Comparison of ENCODE assay signal across 12 cellular contexts in the genomic region with DNA sequence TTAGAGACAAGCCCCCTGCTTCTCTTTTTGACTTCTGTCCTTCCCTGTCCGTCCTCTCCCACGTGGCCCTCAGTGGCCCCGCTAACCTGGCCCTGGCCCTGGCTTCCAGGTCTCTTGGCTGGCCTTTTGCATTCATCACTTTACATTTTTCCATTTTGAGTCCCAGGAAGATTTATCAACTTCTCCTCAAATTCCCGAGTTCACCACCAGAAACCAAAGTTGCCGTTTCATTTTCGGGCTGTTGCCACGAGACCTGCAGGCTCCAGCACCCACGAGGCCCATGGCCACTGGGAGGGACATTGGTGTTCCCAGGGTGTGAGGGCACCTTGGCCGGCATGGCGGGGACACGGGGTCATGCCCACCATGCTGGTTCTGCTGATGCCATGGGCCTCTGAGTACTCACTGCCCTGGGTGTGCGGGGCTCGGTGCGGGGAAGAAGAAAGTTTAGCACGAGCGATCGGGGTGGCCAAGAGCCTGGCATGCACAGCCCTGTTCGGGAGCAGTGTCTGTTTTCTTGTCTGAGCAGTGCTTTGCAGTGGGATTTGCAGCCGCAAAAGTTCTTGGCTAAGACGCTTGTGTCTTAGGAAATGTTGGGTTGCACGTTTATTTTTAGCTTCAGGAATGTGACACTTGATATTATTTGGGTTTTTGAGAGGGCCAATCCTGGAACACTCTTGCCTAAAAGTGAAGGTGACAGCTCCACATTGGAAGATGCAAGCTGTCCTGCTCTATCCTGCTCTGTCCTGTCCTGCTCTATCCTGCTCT. TPM values are rescaled to one million over a fixed set of nuclear protein-coding genes. Genes with fewer than 3 reads are reported as not detected.
DNase-seq lines count a peak whose midpoint lies in the region; ATAC-seq and TF ChIP-seq lines count a peak whose summit lies in the region.
"Had no signal": no experiment of that assay in that cellular context is flagged by ENCODE, and none has a peak within 500 bp of the region (broad histone marks: within the 10 kb centered on the region; RNA-seq: fewer than 3 reads in every experiment).

No MANE protein-coding gene starts in this region.

- H3K56ac ChIP-seq in H9 (ENCODE audit: insufficient read length, low read depth, low read length) = no peak overlapping the region

- H3K4me2 ChIP-seq in BLaER1 treated with 17β-estradiol and CSF1 and Interleukin-3, amounts not matched to agents 10 nM and 100 nM = peak overlapping the region in 9 of 11 experiments; percentile 10 to 65 (median 28); a peak in 13 of 22 replicates
- peak overlapping the region; percentile 70 for H3K4me2 ChIP-seq in skeletal muscle satellite cell (ENCODE audit: low read length)
- no peak overlapping the region for H3K4me2 ChIP-seq in H9 (ENCODE audit: insufficient read depth, insufficient read length, low read length)

- 0 out of 22 replicates have a peak overlapping the region, but pooled peaks of 1 of the 11 experiments have one; percentile 12 for H3K9ac ChIP-seq in BLaER1 treated with 17β-estradiol and CSF1 and Interleukin-3, amounts not matched to agents 10 nM and 100 nM
- H3K9ac ChIP-seq in skeletal muscle satellite cell (ENCODE audit: low read depth, low read length) (peak overlapping the region; percentile 62), H9 (ENCODE audit: extremely low read depth, insufficient read length, low read length) (no peak overlapping the region), colonic mucosa (ENCODE audit: low read depth in 2 of 2, low read length in 2 of 2) (no peak overlapping the region)

- no peak for ATAC-seq in GM21528 (IDR thresholded peaks at IDR 0.05; ENCODE audit: low FRiP score, unreplicated experiment)

- WGBS in H9 (ENCODE audit: extremely low coverage, insufficient read length, low lambda C conversion rate) = no CpG with 5 or more reads among the region's 21 CpGs

- H3K18ac ChIP-seq in H9 (ENCODE audit: insufficient read length, low read depth, low read length) = no peak overlapping the region

- DNase-seq in right atrium auricular region (ENCODE audit: low spot score) (no peak), ureter (ENCODE audit: low spot score) (no peak), H9 (no peak), colonic mucosa (no peak)
- DNase-seq: OCI-M1 had no signal

- no peak overlapping the region for H3K4ac ChIP-seq in H9 (ENCODE audit: low read depth, low read length)

- peak overlapping the region in 1 of 3 experiments; percentile 6; a peak in 2 of 7 replicates for H3K27ac Mint-ChIP-seq in H9
- H3K27ac Mint-ChIP-seq: T-helper 1 cell treated with Interleukin-12 subunit alpha and Interleukin-12 subunit beta and Interleukin-4 antibody, amounts not matched to agents 30 μg/mL and 1 μg/mL, for 36 hours had no signal

- H3K27ac ChIP-seq in BLaER1 treated with 17β-estradiol and CSF1 and Interleukin-3, amounts not matched to agents 10 nM and 100 nM = no peak overlapping the region
- peak overlapping the region; percentile 29 for H3K27ac ChIP-seq in cingulate gyrus (ENCODE audit: low read depth, low read length)
- peak overlapping the region; percentile 68 to 80 for H3K27ac ChIP-seq in right atrium auricular region
- no peak overlapping the region for H3K27ac ChIP-seq in H9 (ENCODE audit: insufficient read length, low read depth, low read length)
- no peak overlapping the region for H3K27ac ChIP-seq in colonic mucosa
- H3K27ac ChIP-seq: C4-2B, right lobe of liver had no signal

- intact Hi-C loops in colonic mucosa (cut with DNase I) = no loop called here

- H3K4me1 ChIP-seq in BLaER1 treated with 17β-estradiol and CSF1 and Interleukin-3, amounts not matched to agents 10 nM and 100 nM = peaks cover 39 to 68% (median 56%) of the 10 kb centered on the region in 10 experiments
- H3K4me1 ChIP-seq in right atrium auricular region = peaks cover 0 to 62% of the 10 kb centered on the region in 2 donors
- peaks cover 40% of the 10 kb centered on the region for H3K4me1 ChIP-seq in skeletal muscle satellite cell (ENCODE audit: control insufficient read depth, insufficient read depth, low read length)
- H3K4me1 ChIP-seq in H9 (ENCODE audit: insufficient read depth, low read length) = no peaks in the 10 kb centered on the region; the same call in 1 of the 2 replicates
- H3K4me1 ChIP-seq in colonic mucosa = no peaks in the 10 kb centered on the region
- H3K4me1 ChIP-seq: right lobe of liver had no signal

- no peak overlapping the region for H2AK5ac ChIP-seq in H9 (ENCODE audit: insufficient read length, low read length)

- no peak overlapping the region for H4K8ac ChIP-seq in H9 (replicated peaks; ENCODE audit: insufficient read length, low read depth, low read length)

- no peaks in the 10 kb centered on the region for H3K79me2 ChIP-seq in H9 (ENCODE audit: insufficient read depth, low read length)

- no peak overlapping the region for H3K23ac ChIP-seq in H9 (ENCODE audit: insufficient read length, low read depth, low read length)

- H3K9me3 Mint-ChIP-seq in H9 = peaks cover 6 to 11% of the 10 kb centered on the region in 2 experiments

- no peak overlapping the region for H2BK20ac ChIP-seq in H9 (ENCODE audit: low read depth, low read length, poor library complexity, severe bottlenecking)

- H3K79me1 ChIP-seq in H9 (ENCODE audit: insufficient read depth, low read depth, low read length, poor library complexity, severe bottlenecking) = no peaks in the 10 kb centered on the region

- no peak overlapping the region for H3T11ph ChIP-seq in H9 (ENCODE audit: low read length)

- TF ChIP-seq CTCF in right atrium auricular region (IDR thresholded peaks at IDR 0.05) = no peak
- TF ChIP-seq CTCF in H9 (conservative IDR thresholded peaks at IDR 0.05) = no peak
- no peak for TF ChIP-seq CTCF in colonic mucosa (IDR thresholded peaks at IDR 0.05)

- peaks cover 0 to 26% (median 0%) of the 10 kb centered on the region in 11 experiments; a peak in 6 of 22 replicates for H4K20me1 ChIP-seq in BLaER1 treated with 17β-estradiol and CSF1 and Interleukin-3, amounts not matched to agents 10 nM and 100 nM
- no peaks in the 10 kb centered on the region for H4K20me1 ChIP-seq in H9 (ENCODE audit: control insufficient read depth, insufficient read depth, insufficient read length)

- peaks cover 29 to 40% of the 10 kb centered on the region in 2 experiments for H3K4me1 Mint-ChIP-seq in H9

- H3K14ac ChIP-seq in H9 (ENCODE audit: insufficient read depth, low read length) = no peak overlapping the region

- peaks cover 26 to 41% (median 38%) of the 10 kb centered on the region in 11 experiments for H3K9me3 ChIP-seq in BLaER1 treated with 17β-estradiol and CSF1 and Interleukin-3, amounts not matched to agents 10 nM and 100 nM (replicated peaks in 1 of 11)
- H3K9me3 ChIP-seq in right atrium auricular region = peaks cover 0 to 12% of the 10 kb centered on the region in 2 donors
- H3K9me3 ChIP-seq in skeletal muscle satellite cell (replicated peaks; ENCODE audit: low read length) = peaks cover 6% of the 10 kb centered on the region
- no peaks in the 10 kb centered on the region for H3K9me3 ChIP-seq in H9 (ENCODE audit: control insufficient read depth, low read depth, low read length)
- H3K9me3 ChIP-seq in colonic mucosa = no peaks in the 10 kb centered on the region
- H3K9me3 ChIP-seq: right lobe of liver had no signal

- H3K23me2 ChIP-seq in H9 (ENCODE audit: insufficient read length, low read depth, low read length, poor library complexity, severe bottlenecking) = no peaks in the 10 kb centered on the region

- no peak overlapping the region for H2BK5ac ChIP-seq in H9 (ENCODE audit: insufficient read length, low read length)

- peaks cover 0 to 38% (median 0%) of the 10 kb centered on the region in 11 experiments; a peak in 7 of 22 replicates for H3K27me3 ChIP-seq in BLaER1 treated with 17β-estradiol and CSF1 and Interleukin-3, amounts not matched to agents 10 nM and 100 nM
- no peaks in the 10 kb centered on the region for H3K27me3 ChIP-seq in right atrium auricular region
- no peaks in the 10 kb centered on the region for H3K27me3 ChIP-seq in skeletal muscle satellite cell (ENCODE audit: control insufficient read depth, insufficient read depth, low read length)
- no peaks in the 10 kb centered on the region for H3K27me3 ChIP-seq in H9 (ENCODE audit: insufficient read depth, low read length)
- peaks cover 6% of the 10 kb centered on the region for H3K27me3 ChIP-seq in colonic mucosa
- H3K27me3 ChIP-seq: right lobe of liver had no signal

- H3K27me3 Mint-ChIP-seq in H9 (ENCODE audit: low read depth) = peaks cover 16% of the 10 kb centered on the region

- H2BK15ac ChIP-seq in H9 (ENCODE audit: low read depth, low read length) = no peak overlapping the region

- no peak overlapping the region for H4K5ac ChIP-seq in H9 (ENCODE audit: insufficient read length, low read depth, low read length)

- H4K91ac ChIP-seq in H9 (ENCODE audit: insufficient read length, low read depth, low read length) = no peak overlapping the region

- no peak overlapping the region for H2BK12ac ChIP-seq in H9 (ENCODE audit: insufficient read length, low read depth, low read length)

- H2AFZ ChIP-seq in H9 (ENCODE audit: low read length) = no peak overlapping the region

- peak overlapping the region in 1 of 2 experiments; percentile 8; a peak in 1 of 5 replicates for H3K4me3 Mint-ChIP-seq in H9
- H3K4me3 Mint-ChIP-seq: T-helper 1 cell treated with Interleukin-12 subunit alpha and Interleukin-12 subunit beta and Interleukin-4 antibody, amounts not matched to agents 30 μg/mL and 1 μg/mL, for 36 hours had no signal

- H2BK120ac ChIP-seq in H9 (ENCODE audit: low read depth, low read length, poor library complexity, severe bottlenecking) = no peak overlapping the region

- peaks cover 0 to 6% (median 0%) of the 10 kb centered on the region in 3 experiments; a peak in 1 of 7 replicates for H3K36me3 Mint-ChIP-seq in H9 (ENCODE audit: insufficient read depth in 1 of 3, low read depth in 3 of 3)

- no peak overlapping the region for H3K4me3 ChIP-seq in BLaER1 treated with 17β-estradiol and CSF1 and Interleukin-3, amounts not matched to agents 10 nM and 100 nM
- H3K4me3 ChIP-seq in right atrium auricular region (no peak overlapping the region), skeletal muscle satellite cell (ENCODE audit: low read length) (peak overlapping the region; percentile 48), colonic mucosa (no peak overlapping the region)
- H3K4me3 ChIP-seq: right lobe of liver had no signal

- H3K36me3 ChIP-seq in BLaER1 treated with 17β-estradiol and CSF1 and Interleukin-3, amounts not matched to agents 10 nM and 100 nM = peaks cover 0 to 19% (median 5%) of the 10 kb centered on the region in 11 experiments; a peak in 6 of 22 replicates
- H3K36me3 ChIP-seq in right atrium auricular region (no peaks in the 10 kb centered on the region), skeletal muscle satellite cell (ENCODE audit: insufficient read depth, low read length) (no peaks in the 10 kb centered on the region), colonic mucosa (no peaks in the 10 kb centered on the region)
- H3K36me3 ChIP-seq: right lobe of liver had no signal

RNA-seq across cellular contexts. Expression of a gene that starts 40.4 kb away (rescaled TPM):
- total RNA-seq in right atrium auricular region (10 to 100 TPM in 1 of 2 donors, 1 to 10 TPM in 1; 7.5 to 10.5 TPM), ureter (23.9 TPM), H9 (2021) (14.1 and 15.8 TPM in 2 replicates), colonic mucosa (1 to 10 TPM; 8.7 to 9.3 TPM)
- 2.5 and 7.4 TPM in 2 replicates for total RNA-seq in skeletal muscle satellite cell (2012; rRNA removed)

Comparison
In these comparisons a context has a peak if more than half of its experiments do, and no peak if none do; other contexts are left out.
1. H3K27ac ChIP-seq: peak in cingulate gyrus (single experiment) and right atrium auricular region (2 of 2); none in BLaER1 treated with 17β-estradiol and CSF1 and Interleukin-3, amounts not matched to agents 10 nM and 100 nM (0 of 11), H9 (single experiment) and colonic mucosa (single experiment).